ENCODE assay signal across 8 cellular contexts in the genomic region with DNA sequence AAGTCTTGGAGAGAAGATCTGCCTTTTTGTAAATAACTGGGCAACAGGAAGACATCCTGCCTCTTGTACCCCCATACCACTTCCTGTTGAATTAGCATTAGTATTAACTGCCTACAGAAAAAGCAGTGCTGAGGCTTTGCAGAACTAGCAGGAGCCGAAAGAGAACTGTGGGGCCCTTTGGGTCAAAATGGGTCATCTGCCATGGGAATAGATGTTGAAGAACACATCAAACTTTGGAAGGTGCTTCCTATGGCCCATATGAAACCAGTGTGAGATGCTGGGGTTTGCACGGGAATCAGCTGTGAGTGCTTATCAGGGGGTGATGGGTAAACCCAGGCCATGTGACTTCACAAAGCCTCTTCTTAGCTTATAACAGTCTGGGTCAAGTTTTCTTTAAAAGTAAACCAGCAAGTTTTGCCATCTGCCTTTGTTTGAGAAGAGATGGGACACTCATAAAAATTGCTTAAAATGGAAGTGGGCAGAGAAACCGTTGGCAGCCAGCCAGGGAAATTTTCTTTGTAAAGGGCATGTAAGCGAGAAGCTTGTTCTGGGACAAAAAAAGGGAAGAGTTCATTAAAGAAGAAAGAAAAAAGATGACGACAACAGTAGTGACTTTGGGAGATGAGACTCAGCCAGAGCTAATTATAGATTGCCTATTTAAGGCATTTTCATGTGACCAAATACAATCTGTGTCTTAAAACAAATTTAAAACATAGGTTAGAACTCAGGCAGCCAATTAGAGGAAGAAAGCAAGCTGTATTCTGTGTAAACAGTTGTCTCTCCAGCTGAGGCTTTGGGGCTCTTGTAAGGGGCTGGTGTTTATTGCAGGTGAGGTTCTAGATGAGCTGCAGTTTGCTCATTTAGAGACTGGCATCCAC. TPM values are rescaled to one million over a fixed set of nuclear protein-coding genes. Genes with fewer than 3 reads are reported as not detected.
DNase-seq lines count a peak whose midpoint lies in the region; ATAC-seq and TF ChIP-seq lines count a peak whose summit lies in the region.

No MANE protein-coding gene starts in this region.

- ATAC-seq in psoas muscle (no peak), HG02870 (IDR thresholded peaks at IDR 0.05; ENCODE audit: unreplicated experiment) (no peak), esophagus mucosa (no peak)

- H3K36me3 ChIP-seq in adipocyte (ENCODE audit: control insufficient read depth, insufficient read depth, low read length, severe bottlenecking), result no peaks in the 10 kb centered on the region
- H3K36me3 ChIP-seq in psoas muscle (ENCODE audit: insufficient read depth in 1 of 2, low read depth in 1 of 2), result no peaks in the 10 kb centered on the region

- H3K4me3 ChIP-seq in adipocyte (ENCODE audit: low read length) (peak overlapping the region; percentile 67), psoas muscle (peak overlapping the region; percentile 29)

- H3K9me3 ChIP-seq in adipocyte (ENCODE audit: control insufficient read depth, low read length) (no peaks in the 10 kb centered on the region), psoas muscle (no peaks in the 10 kb centered on the region)

- no peaks in the 10 kb centered on the region for H3K27me3 ChIP-seq in adipocyte (replicated peaks; ENCODE audit: control insufficient read depth, insufficient read depth, low read length)
- no peaks in the 10 kb centered on the region for H3K27me3 ChIP-seq in psoas muscle (ENCODE audit: insufficient read depth in 3 of 3, low read length in 2 of 3)

- intact Hi-C loops in cardiac septum (cut with DNase I) (loop anchor here (5.0 kb wide), 1 partner anchor 45 kb away; no protein-coding TSS in a partner anchor), psoas muscle (cut with DNase I) (no loop called here)

- DNase-seq in AG20443 (ENCODE audit: low spot score) (peak; percentile 44), HT-29 (ENCODE audit: low spot score) (peak; percentile 92), SHP77 treated with DMSO at 0.1 percent for 48 hours (lab: John Stamatoyannopoulos, UW) (peak; percentile 39), adipocyte (ENCODE audit: low read depth) (peak; percentile 89), cardiac septum (ENCODE audit: low spot score) (peak; percentile 81), psoas muscle (peak; percentile 69 to 75)

- peak overlapping the region; percentile 64 for H3K27ac ChIP-seq in psoas muscle

- WGBS in psoas muscle, 3 donors, result 25 to 28% (median 26%) methylated on average over 5 of the region's 5 CpGs

- TF ChIP-seq CTCF in psoas muscle (IDR thresholded peaks at IDR 0.05), result no peak

- peaks cover 58% of the 10 kb centered on the region for H3K4me1 ChIP-seq in adipocyte (ENCODE audit: control insufficient read depth, insufficient read depth, low read length)
- peaks cover 36% of the 10 kb centered on the region for H3K4me1 ChIP-seq in psoas muscle

- peak overlapping the region; percentile 79 for H3K9ac ChIP-seq in adipocyte (ENCODE audit: low read length)

RNA-seq across cellular contexts. Expression of gene SLC25A25, which starts 4.4 kb away (rescaled TPM):
- total RNA-seq in HT-29 (2014; rRNA removed; shearing (Covaris generic)), result 88.1 and 94.8 TPM in 2 replicates
- 5.6 TPM for total RNA-seq in cardiac septum
- 10 to 100 TPM in 2 of 4 donors, 1 to 10 TPM in 2; 3.6 to 50.3 (median 20.5) TPM for total RNA-seq in psoas muscle
- polyA plus RNA-seq in psoas muscle, result 10 to 100 TPM in 2 of 3 donors, 1 to 10 TPM in 1; 9.3 to 12.5 (median 10.6) TPM
- 15.2 TPM for total RNA-seq in esophagus mucosa

RNA-seq across cellular contexts. Expression of gene NAIF1, which starts 5.3 kb away (rescaled TPM):
- 17.3 and 17.9 TPM in 2 replicates for total RNA-seq in HT-29 (2014; rRNA removed; shearing (Covaris generic))
- total RNA-seq in cardiac septum, result 6.2 TPM
- 1 to 10 TPM; 5.9 to 8.7 (median 6.1) TPM for total RNA-seq in psoas muscle
- polyA plus RNA-seq in psoas muscle, result 1 to 10 TPM; 4.2 to 8.0 (median 7.8) TPM
- 7.1 TPM for total RNA-seq in esophagus mucosa

RNA-seq across cellular contexts. Expression of gene PTGES2, which starts 55.1 kb away (rescaled TPM):
- 365 and 392 TPM in 2 replicates for total RNA-seq in HT-29 (2014; rRNA removed; shearing (Covaris generic))
- total RNA-seq in cardiac septum (136 TPM), psoas muscle (100 to 1,000 TPM; 102 to 150 (median 116) TPM), esophagus mucosa (52.0 TPM)
- 100 to 1,000 TPM in 2 of 3 donors, 10 to 100 TPM in 1; 61.2 to 134 (median 119) TPM for polyA plus RNA-seq in psoas muscle

Comparison
In these comparisons a context has a peak if more than half of its experiments do, and no peak if none do; other contexts are left out.
1. DNase-seq: peak in every context shown above with its lines; median percentile 92 in HT-29; 89 in adipocyte; 81 in cardiac septum; 72 in psoas muscle; 44 in AG20443; 39 in SHP77 treated with DMSO at 0.1 percent for 48 hours.